In the genomic region with DNA sequence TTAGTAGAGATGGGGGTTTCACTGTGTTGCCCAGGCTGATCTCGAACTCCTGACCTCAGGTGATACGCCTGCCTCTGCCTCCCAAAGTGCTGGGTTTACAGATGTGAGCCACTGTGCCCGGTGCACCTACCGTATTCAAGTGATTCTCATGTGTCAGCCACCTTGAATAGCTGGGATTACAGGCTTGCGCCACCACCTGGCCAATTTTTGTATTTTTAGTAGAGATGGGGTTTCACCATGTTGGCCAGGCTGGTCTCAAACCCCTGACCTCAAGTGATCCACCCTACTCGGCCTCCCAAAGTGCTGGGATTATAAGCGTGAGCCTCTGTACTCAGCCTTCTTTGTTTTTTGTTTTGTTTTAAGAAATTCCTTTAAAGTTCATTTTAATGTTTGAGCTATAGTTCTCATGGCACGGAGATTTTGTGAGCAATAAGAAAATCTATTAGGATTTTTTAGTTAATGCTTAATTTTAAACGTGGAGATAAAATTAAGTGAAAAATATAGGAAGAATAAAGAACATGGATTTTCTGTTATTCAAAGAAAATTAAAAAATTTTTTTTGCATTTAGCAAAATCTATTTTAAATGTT, we compare ENCODE assay signal across 8 cellular contexts.
DNase-seq lines count a peak whose midpoint lies in the region; ATAC-seq, FAIRE-seq and TF ChIP-seq lines count a peak whose summit lies in the region.

No MANE protein-coding gene starts in this region.

- POLR2A ChIA-PET in HepG2 (lab: Yijun Ruan, JAX) = no interaction called here

- BruUV-seq in HepG2 (replicated peaks; lab: Mats Ljungman, UMichigan) = no TSS peak

- intact Hi-C loops in HepG2 (cut with micrococcal nuclease; ENCODE audit: unreplicated experiment) = loop anchor here (1.0 kb wide), 1 partner anchor 244 kb away; no protein-coding TSS in a partner anchor

- DNase-seq in ELR (ENCODE audit: low read depth) (peak; percentile 59), HFF-Myc (ENCODE audit: extremely low read depth, low read depth) (no peak), OCI-M1 (lab: John Stamatoyannopoulos, UW) (peak; percentile 85), astrocyte of the spinal cord (ENCODE audit: low read depth, low spot score) (no peak), HepG2 (ENCODE audit: low spot score) (peak; percentile 46), substantia nigra (lab: John Stamatoyannopoulos, UW) (no peak), 8988T (no peak), hepatic stellate cell (ENCODE audit: low spot score) (no peak)

- H3K9me3 ChIP-seq in HepG2 (ENCODE audit: low read length) = no peaks in the 10 kb centered on the region

- CTCF ChIA-PET in HepG2 (lab: Yijun Ruan, JAX; ENCODE audit: low intra/inter-chr PET ratio, low total read pairs) = interaction anchor here (1.9 kb wide), 1 partner anchor 243 kb away, joined by 9 read pairs; the partner anchor contains the start of gene PHLPP1

- H3K36me3 ChIP-seq in HepG2 (replicated peaks in 1 of 2; ENCODE audit: control insufficient read depth in 1 of 2, insufficient read depth in 2 of 2, low read length in 2 of 2) = peaks cover 9 to 31% of the 10 kb centered on the region in 2 experiments

- no peaks in the 10 kb centered on the region for H3K27me3 ChIP-seq in HepG2 (ENCODE audit: control insufficient read depth in 1 of 2, insufficient read depth in 2 of 2, low read length in 2 of 2)

- no peaks in the 10 kb centered on the region for H4K20me1 ChIP-seq in HepG2 (ENCODE audit: insufficient read depth, low read length)

- no peak for TF ChIP-seq POLR2A in HepG2 (IDR thresholded peaks at IDR 0.05; ENCODE audit: insufficient read depth in 1 of 2, low read depth in 2 of 2, low read length in 2 of 2)

- TF ChIP-seq CTCF in HFF-Myc (IDR thresholded peaks at IDR 0.05; ENCODE audit: low read depth, low read length, missing control alignments) = peak; percentile 34
- peak; percentile 35 for TF ChIP-seq CTCF in astrocyte of the spinal cord (IDR thresholded peaks at IDR 0.05; ENCODE audit: low read depth, low read length)
- TF ChIP-seq CTCF in HepG2 (CRISPR knock-in tag; IDR thresholded peaks at IDR 0.05) = peak; percentile 77

- TF ChIP-seq RAD21 in HepG2 (CRISPR knock-in tag; IDR thresholded peaks at IDR 0.05) = 0 out of 2 replicates have a peak, but pooled peaks have one; percentile 26

- no peak for TF ChIP-seq EP300 in HepG2 (IDR thresholded peaks at IDR 0.05; ENCODE audit: low read depth in 2 of 2, low read length in 2 of 2)
- TF ChIP-seq EP300 in HepG2 (CRISPR knock-in tag; IDR thresholded peaks at IDR 0.05; ENCODE audit: borderline replicate concordance) = no peak

- peak; percentile 70 for FAIRE-seq in HepG2 (lab: Jason Lieb, UNC)

- WGBS in HepG2 (ENCODE audit: low lambda C conversion rate) = 79% methylated on average over 9 of the region's 9 CpGs

- no peak overlapping the region for H3K4me3 ChIP-seq in HFF-Myc (replicated peaks; ENCODE audit: low read depth, low read length)
- no peak overlapping the region for H3K4me3 ChIP-seq in astrocyte of the spinal cord (ENCODE audit: low read depth, low read length)
- no peak overlapping the region for H3K4me3 ChIP-seq in HepG2 (replicated peaks in 1 of 3; ENCODE audit: insufficient read depth in 1 of 3, low read depth in 2 of 3, low read length in 3 of 3)

- H3K4me1 ChIP-seq in HepG2 (ENCODE audit: insufficient read depth, low read length) = 0 out of 2 replicates have a peak, but pooled peaks cover 1% of the 10 kb centered on the region

- H3K9ac ChIP-seq in HepG2 (ENCODE audit: insufficient read depth, low read depth, low read length) = no peak overlapping the region

- in situ Hi-C loops in astrocyte of the spinal cord (cut with HindIII; ENCODE audit: low sequenced_read_pairs) (no loop called here), HepG2 (cut with HindIII; ENCODE audit: extremely low pct_ligation_motif_present, low pct_unique_long_range_greater_than_20kb) (loop anchor here (10.0 kb wide), 1 partner anchor 243 kb away; the partner anchor contains the start of gene PHLPP1)

- no peaks in the 10 kb centered on the region for H3K79me2 ChIP-seq in HepG2 (ENCODE audit: insufficient read depth, low read length)

- no peak overlapping the region for H3K4me2 ChIP-seq in HepG2 (ENCODE audit: low read depth, low read length)

- no peak overlapping the region for H2AFZ ChIP-seq in HepG2 (ENCODE audit: low read length)

- peak; percentile 93 for ATAC-seq in HepG2

- H3K27ac ChIP-seq in HepG2 (ENCODE audit: extremely low read length, insufficient read depth, low read length) = no peak overlapping the region
- peak overlapping the region; percentile 7 for H3K27ac ChIP-seq in substantia nigra (ENCODE audit: low read depth, low read length, poor library complexity, severe bottlenecking)

TF ChIP-seq in HepG2, 621 proteins besides CTCF, POLR2A, EP300 and RAD21 (continues in another document):
- TF ChIP-seq MIXL1 (CRISPR knock-in tag; IDR thresholded peaks at IDR 0.05) (no peak), CEBPG (CRISPR knock-in tag; IDR thresholded peaks at IDR 0.05) (0 out of 2 replicates have a peak, but pooled peaks have one; percentile 5), ZNF589 (CRISPR knock-in tag; conservative IDR thresholded peaks at IDR 0.05) (no peak), KLF11 (CRISPR knock-in tag; IDR thresholded peaks at IDR 0.05) (no peak), HMGXB4 (CRISPR knock-in tag; IDR thresholded peaks at IDR 0.05; ENCODE audit: borderline replicate concordance in 1 of 2, low read depth in 1 of 2) (peak in 1 of 2 experiments; percentile 30; a peak in 1 of 4 replicates), ZBTB21 (CRISPR knock-in tag; IDR thresholded peaks at IDR 0.05) (no peak), NBN (conservative IDR thresholded peaks at IDR 0.05) (no peak), CC2D1A (CRISPR knock-in tag; IDR thresholded peaks at IDR 0.05) (no peak), ZNF678 (CRISPR knock-in tag; IDR thresholded peaks at IDR 0.05) (no peak), THAP11 (CRISPR knock-in tag; IDR thresholded peaks at IDR 0.05) (peak; percentile 77), KDM5B (CRISPR knock-in tag; IDR thresholded peaks at IDR 0.05; ENCODE audit: borderline replicate concordance) (no peak), LBX2 (CRISPR knock-in tag; IDR thresholded peaks at IDR 0.05; ENCODE audit: borderline replicate concordance) (no peak), ZNF121 (CRISPR knock-in tag; IDR thresholded peaks at IDR 0.05) (0 out of 2 replicates have a peak, but pooled peaks have one; percentile 18), ZNF607 (CRISPR knock-in tag; IDR thresholded peaks at IDR 0.05; ENCODE audit: borderline replicate concordance) (no peak)
- TF ChIP-seq, protein P1, sequence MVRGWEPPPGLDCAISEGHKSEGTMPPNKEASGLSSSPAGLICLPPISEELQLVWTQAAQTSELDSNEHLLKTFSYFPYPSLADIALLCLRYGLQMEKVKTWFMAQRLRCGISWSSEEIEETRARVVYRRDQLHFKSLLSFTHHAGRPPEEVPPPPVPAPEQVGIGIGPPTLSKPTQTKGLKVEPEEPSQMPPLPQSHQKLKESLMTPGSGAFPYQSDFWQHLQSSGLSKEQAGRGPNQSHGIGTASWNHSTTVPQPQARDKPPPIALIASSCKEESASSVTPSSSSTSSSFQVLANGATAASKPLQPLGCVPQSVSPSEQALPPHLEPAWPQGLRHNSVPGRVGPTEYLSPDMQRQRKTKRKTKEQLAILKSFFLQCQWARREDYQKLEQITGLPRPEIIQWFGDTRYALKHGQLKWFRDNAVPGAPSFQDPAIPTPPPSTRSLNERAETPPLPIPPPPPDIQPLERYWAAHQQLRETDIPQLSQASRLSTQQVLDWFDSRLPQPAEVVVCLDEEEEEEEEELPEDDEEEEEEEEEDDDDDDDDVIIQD (CRISPR knock-in tag; IDR thresholded peaks at IDR 0.05; ENCODE audit: low read depth) = no peak
- TF ChIP-seq, protein P2, sequence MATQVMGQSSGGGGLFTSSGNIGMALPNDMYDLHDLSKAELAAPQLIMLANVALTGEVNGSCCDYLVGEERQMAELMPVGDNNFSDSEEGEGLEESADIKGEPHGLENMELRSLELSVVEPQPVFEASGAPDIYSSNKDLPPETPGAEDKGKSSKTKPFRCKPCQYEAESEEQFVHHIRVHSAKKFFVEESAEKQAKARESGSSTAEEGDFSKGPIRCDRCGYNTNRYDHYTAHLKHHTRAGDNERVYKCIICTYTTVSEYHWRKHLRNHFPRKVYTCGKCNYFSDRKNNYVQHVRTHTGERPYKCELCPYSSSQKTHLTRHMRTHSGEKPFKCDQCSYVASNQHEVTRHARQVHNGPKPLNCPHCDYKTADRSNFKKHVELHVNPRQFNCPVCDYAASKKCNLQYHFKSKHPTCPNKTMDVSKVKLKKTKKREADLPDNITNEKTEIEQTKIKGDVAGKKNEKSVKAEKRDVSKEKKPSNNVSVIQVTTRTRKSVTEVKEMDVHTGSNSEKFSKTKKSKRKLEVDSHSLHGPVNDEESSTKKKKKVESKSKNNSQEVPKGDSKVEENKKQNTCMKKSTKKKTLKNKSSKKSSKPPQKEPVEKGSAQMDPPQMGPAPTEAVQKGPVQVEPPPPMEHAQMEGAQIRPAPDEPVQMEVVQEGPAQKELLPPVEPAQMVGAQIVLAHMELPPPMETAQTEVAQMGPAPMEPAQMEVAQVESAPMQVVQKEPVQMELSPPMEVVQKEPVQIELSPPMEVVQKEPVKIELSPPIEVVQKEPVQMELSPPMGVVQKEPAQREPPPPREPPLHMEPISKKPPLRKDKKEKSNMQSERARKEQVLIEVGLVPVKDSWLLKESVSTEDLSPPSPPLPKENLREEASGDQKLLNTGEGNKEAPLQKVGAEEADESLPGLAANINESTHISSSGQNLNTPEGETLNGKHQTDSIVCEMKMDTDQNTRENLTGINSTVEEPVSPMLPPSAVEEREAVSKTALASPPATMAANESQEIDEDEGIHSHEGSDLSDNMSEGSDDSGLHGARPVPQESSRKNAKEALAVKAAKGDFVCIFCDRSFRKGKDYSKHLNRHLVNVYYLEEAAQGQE (IDR thresholded peaks at IDR 0.05; ENCODE audit: borderline replicate concordance in 1 of 2, low read depth in 1 of 2, low read length in 2 of 2) = no peak

Comparison
In these comparisons a context has a peak if more than half of its experiments do, and no peak if none do; other contexts are left out.
1. DNase-seq: peak in ELR (single experiment), OCI-M1 (single experiment) and HepG2 (single experiment); none in HFF-Myc (single experiment), astrocyte of the spinal cord (single experiment), substantia nigra (0 of 49), 8988T (single experiment) and hepatic stellate cell (single experiment).
2. Peak in every context shown above with its lines, with median percentiles within 50 percentile points of each other: CTCF ChIP-seq.